ENCODE assay signal across 8 cellular contexts in genomic region chr4:83599183-83599582, GRCh38.
DNase-seq lines count a peak whose midpoint lies in the region; ATAC-seq and TF ChIP-seq lines count a peak whose summit lies in the region.

No MANE protein-coding gene starts in this region.

- DNase-seq in T-helper 17 cell (no peak), mesendoderm (peak; percentile 69), foreskin melanocyte (no peak), NCI-H345 (lab: John Stamatoyannopoulos, UW) (no peak), thyroid gland (no peak)
- DNase-seq in stimulated activated CD4-positive, alpha-beta T cell treated with anti-CD3 and anti-CD28 coated beads, Interleukin-4, amount 100 ng/mL, for 1 hour = no peak

- H3K9me3 ChIP-seq in T-helper 17 cell (ENCODE audit: control insufficient read depth, low read length, poor library complexity, severe bottlenecking) = no peaks in the 10 kb centered on the region
- H3K9me3 ChIP-seq in thyroid gland = no peaks in the 10 kb centered on the region

- no peak for TF ChIP-seq POLR2A in thyroid gland (IDR thresholded peaks at IDR 0.05)

- no peak overlapping the region for H3K4me3 ChIP-seq in mesendoderm (ENCODE audit: low read length)
- no peak overlapping the region for H3K4me3 ChIP-seq in thyroid gland (replicated peaks in 1 of 3)

- no peaks in the 10 kb centered on the region for H3K4me1 Mint-ChIP-seq in T-helper 17 cell

- no peak overlapping the region for H3K9ac ChIP-seq in mesendoderm (ENCODE audit: low read length)

- intact Hi-C loops in thyroid gland (cut with DNase I) = no loop called here

- H3K27ac ChIP-seq in mesendoderm (ENCODE audit: low read depth, low read length) (no peak overlapping the region), thyroid gland (no peak overlapping the region)

- H3K79me1 ChIP-seq in mesendoderm (ENCODE audit: low read length) = no peaks in the 10 kb centered on the region

- no peaks in the 10 kb centered on the region for H3K36me3 ChIP-seq in mesendoderm (ENCODE audit: control insufficient read depth, insufficient read depth, low read length)
- H3K36me3 ChIP-seq in thyroid gland = peaks cover 6 to 14% of the 10 kb centered on the region in 2 donors

- no peak overlapping the region for H2BK120ac ChIP-seq in mesendoderm (ENCODE audit: low read depth, low read length)

- no peak overlapping the region for H3K4ac ChIP-seq in mesendoderm (ENCODE audit: low read depth, low read length)

- no peak overlapping the region for H2BK15ac ChIP-seq in mesendoderm (replicated peaks; ENCODE audit: low read depth)

- H3K18ac ChIP-seq in mesendoderm (ENCODE audit: low read length) = no peak overlapping the region

- ATAC-seq in GM19438 (IDR thresholded peaks at IDR 0.05; ENCODE audit: low read depth, unreplicated experiment) (peak; percentile 87), HG03139 (IDR thresholded peaks at IDR 0.05; ENCODE audit: unreplicated experiment) (peak; percentile 82), T-helper 17 cell (peak; percentile 33)

- H3K27me3 Mint-ChIP-seq in T-helper 17 cell = no peaks in the 10 kb centered on the region

- H4K5ac ChIP-seq in mesendoderm (ENCODE audit: low read length) = no peak overlapping the region

- no peak overlapping the region for H3K23ac ChIP-seq in mesendoderm (ENCODE audit: low read length)

- H4K8ac ChIP-seq in mesendoderm (ENCODE audit: low read depth, low read length) = no peak overlapping the region

- WGBS in mesendoderm (ENCODE audit: extremely low coverage, insufficient coverage, low lambda C conversion rate) = no CpG with 5 or more reads among the region's 1 CpG
- WGBS in thyroid gland, 2 donors = 0 to 88% methylated on average over 1 of the region's 1 CpG

- no peaks in the 10 kb centered on the region for H3K4me1 ChIP-seq in mesendoderm (ENCODE audit: control insufficient read depth, low read depth, low read length)
- peaks cover 11 to 12% of the 10 kb centered on the region in 2 donors for H3K4me1 ChIP-seq in thyroid gland

- no peak overlapping the region for H3K56ac ChIP-seq in mesendoderm (ENCODE audit: low read length)

- H3K79me2 ChIP-seq in mesendoderm (ENCODE audit: control insufficient read depth, insufficient read depth, low read length) = no peaks in the 10 kb centered on the region

- no peak overlapping the region for H2BK5ac ChIP-seq in mesendoderm (ENCODE audit: low read length)

- TF ChIP-seq CTCF in thyroid gland (IDR thresholded peaks at IDR 0.05) = no peak

- H2AK5ac ChIP-seq in mesendoderm (ENCODE audit: low read length) = no peak overlapping the region

- no peaks in the 10 kb centered on the region for H3K27me3 ChIP-seq in mesendoderm (ENCODE audit: insufficient read depth, low read length, poor library complexity)
- no peaks in the 10 kb centered on the region for H3K27me3 ChIP-seq in thyroid gland

- peaks cover 5% of the 10 kb centered on the region for H3K36me3 Mint-ChIP-seq in T-helper 17 cell (ENCODE audit: low read depth)

- H3K27ac Mint-ChIP-seq in T-helper 17 cell = no peak overlapping the region

- no peak overlapping the region for H3K4me2 ChIP-seq in mesendoderm (ENCODE audit: low read length)

- no peak overlapping the region for H3K4me3 Mint-ChIP-seq in T-helper 17 cell

Comparison
In these comparisons a context has a peak if more than half of its experiments do, and no peak if none do; other contexts are left out.
1. ATAC-seq: peak in every context shown above with its lines; median percentile 87 in GM19438; 82 in HG03139; 33 in T-helper 17 cell.